Comparison of ENCODE assay signal across 28 cellular contexts in genomic region chr14:99072433-99072832, GRCh38.
"Had no signal": no experiment of that assay in that cellular context is flagged by ENCODE, and none has a peak within 500 bp of the region (broad histone marks: within the 10 kb centered on the region; RNA-seq: fewer than 3 reads in every experiment).

No MANE protein-coding gene starts in this region.

- H3K9me3 ChIP-seq: SJCRH30 had no signal

- H3K4me3 Mint-ChIP-seq: activated CD4-positive, alpha-beta T cell treated with anti-CD3 and anti-CD28 coated beads, Interleukin-2, amount 10 ng/mL, durations not matched to agents 24 days and 14 days; activated CD8-positive, alpha-beta memory T cell treated with anti-CD3 and anti-CD28 coated beads, Interleukin-2, amount 10 ng/mL, durations not matched to agents 7 days and 5 days; activated naive CD8-positive, alpha-beta T cell treated with anti-CD3 and anti-CD28 coated beads for 36 hours; activated T-cell treated with anti-CD3 and anti-CD28 coated beads, Interleukin-2, amount 50 U/mL, for 72 hours; activated T-helper 17 cell treated with anti-CD3 and anti-CD28 coated beads, Interleukin-2, amount 50 U/mL, for 72 hours; central memory CD8-positive, alpha-beta T cell had no signal

- H3K36me3 ChIP-seq: brain microvascular endothelial cell, cardiac muscle cell, SJCRH30, WERI-Rb-1 had no signal

- H3K9me3 Mint-ChIP-seq: activated naive CD8-positive, alpha-beta T cell treated with anti-CD3 and anti-CD28 coated beads for 36 hours; activated T-helper 17 cell treated with anti-CD3 and anti-CD28 coated beads, Interleukin-2, amount 50 U/mL, for 72 hours; central memory CD8-positive, alpha-beta T cell had no signal

- DNase-seq: activated CD4-positive, alpha-beta T cell treated with anti-CD3 and anti-CD28 coated beads, Interleukin-2, amount 10 ng/mL, durations not matched to agents 24 days and 14 days; activated CD4-positive, alpha-beta T cell treated with anti-CD3 and anti-CD28 coated beads, Interleukin-2, amount 50 U/mL, for 4 hours; activated CD8-positive, alpha-beta memory T cell treated with anti-CD3 and anti-CD28 coated beads, Interleukin-2, amount 10 ng/mL, durations not matched to agents 7 days and 5 days; activated CD8-positive, alpha-beta memory T cell treated with anti-CD3 and anti-CD28 coated beads, Interleukin-2, amount 50 U/mL, for 48 hours; activated effector memory CD4-positive, alpha-beta T cell treated with anti-CD3 and anti-CD28 coated beads, Interleukin-2, amount 50 U/mL, for 16 hours; activated naive CD4-positive, alpha-beta T cell; activated naive CD4-positive, alpha-beta T cell treated with anti-CD3 and anti-CD28 coated beads, Interleukin-2, amount 50 U/mL, for 16 hours; activated naive CD8-positive, alpha-beta T cell treated with anti-CD3 and anti-CD28 coated beads for 36 hours; activated T-cell treated with anti-CD3 and anti-CD28 coated beads, Interleukin-2, amount 50 U/mL, for 1 hour; activated T-cell treated with anti-CD3 and anti-CD28 coated beads, Interleukin-2, amount 50 U/mL, for 72 hours; amniotic stem cell; aorta; brain microvascular endothelial cell; NCI-H1105; NCI-H1417 treated with DMSO at 0.1 percent for 48 hours; NCI-H1930; NCI-H2081 treated with DMSO at 0.1 percent for 48 hours; NCI-H226; NCI-H524 treated with DMSO at 0.1 percent for 48 hours; SHP77; SJCRH30; T1000; WERI-Rb-1 had no signal

- ATAC-seq: activated CD8-positive, alpha-beta memory T cell treated with anti-CD3 and anti-CD28 coated beads, Interleukin-2, amount 10 ng/mL, durations not matched to agents 7 days and 5 days; activated T-cell treated with anti-CD3 and anti-CD28 coated beads, Interleukin-2, amount 50 U/mL, for 72 hours; activated T-helper 17 cell treated with anti-CD3 and anti-CD28 coated beads, Interleukin-2, amount 50 U/mL, for 72 hours; Panc1 had no signal

- H3K27me3 ChIP-seq: brain microvascular endothelial cell, cardiac muscle cell, SJCRH30 had no signal

- H3K27ac Mint-ChIP-seq: activated CD4-positive, alpha-beta T cell treated with anti-CD3 and anti-CD28 coated beads, Interleukin-2, amount 10 ng/mL, durations not matched to agents 24 days and 14 days; activated CD8-positive, alpha-beta memory T cell treated with anti-CD3 and anti-CD28 coated beads, Interleukin-2, amount 10 ng/mL, durations not matched to agents 7 days and 5 days; activated naive CD8-positive, alpha-beta T cell treated with anti-CD3 and anti-CD28 coated beads for 36 hours; activated T-cell treated with anti-CD3 and anti-CD28 coated beads, Interleukin-2, amount 50 U/mL, for 72 hours; activated T-helper 17 cell treated with anti-CD3 and anti-CD28 coated beads, Interleukin-2, amount 50 U/mL, for 72 hours had no signal

- H3K27me3 Mint-ChIP-seq: activated CD4-positive, alpha-beta T cell treated with anti-CD3 and anti-CD28 coated beads, Interleukin-2, amount 10 ng/mL, durations not matched to agents 24 days and 14 days; activated CD8-positive, alpha-beta memory T cell treated with anti-CD3 and anti-CD28 coated beads, Interleukin-2, amount 10 ng/mL, durations not matched to agents 7 days and 5 days; activated naive CD8-positive, alpha-beta T cell treated with anti-CD3 and anti-CD28 coated beads for 36 hours; activated T-helper 17 cell treated with anti-CD3 and anti-CD28 coated beads, Interleukin-2, amount 50 U/mL, for 72 hours; central memory CD8-positive, alpha-beta T cell had no signal

- H3K4me3 ChIP-seq: cardiac muscle cell, SJCRH30, SK-N-MC had no signal

- H3K27ac ChIP-seq: brain microvascular endothelial cell, cardiac muscle cell, SJCRH30, SK-N-MC, WERI-Rb-1 had no signal

- H3K36me3 Mint-ChIP-seq: activated CD8-positive, alpha-beta memory T cell treated with anti-CD3 and anti-CD28 coated beads, Interleukin-2, amount 10 ng/mL, durations not matched to agents 7 days and 5 days had no signal

- H3K4me1 ChIP-seq: SJCRH30 had no signal
